12 cellular contexts compared by ENCODE assay signal in genomic region chr11:17781626-17782025, GRCh38. TPM values are rescaled to one million over a fixed set of nuclear protein-coding genes. Genes with fewer than 3 reads are reported as not detected.
"Had no signal": no experiment of that assay in that cellular context is flagged by ENCODE, and none has a peak within 500 bp of the region (broad histone marks: within the 10 kb centered on the region; RNA-seq: fewer than 3 reads in every experiment).

No MANE protein-coding gene starts in this region.

- H3K9me3 ChIP-seq: HAP-1 had no signal

- DNase-seq: GM23248, GOT3, H7, H9, HCEC 1CT, HFFc6 had no signal

- H3K36me3 ChIP-seq: HAP-1 had no signal

- ATAC-seq: HCT116 had no signal

- H3K4me2 ChIP-seq: GM23338 had no signal

- FAIRE-seq: H1, H54 had no signal

- H2AFZ ChIP-seq: GM23248, GM23338 had no signal

- H3K4me1 ChIP-seq: HAP-1 had no signal

- H3K9ac ChIP-seq: GM23248 had no signal

- H3K4me3 ChIP-seq: GM23248, GM23338, HAP-1 had no signal

- H3K27ac ChIP-seq: GM23248 had no signal

RNA-seq across cellular contexts. Expression of gene KCNC1, which starts 47.0 kb away (rescaled TPM):
- total RNA-seq: GM23248, GM23338, H4, H7, HFFc6 had no signal
- polyA plus RNA-seq: GM23248 had no signal
